Comparison of ENCODE assay signal across 1 cellular context in the genomic region with DNA sequence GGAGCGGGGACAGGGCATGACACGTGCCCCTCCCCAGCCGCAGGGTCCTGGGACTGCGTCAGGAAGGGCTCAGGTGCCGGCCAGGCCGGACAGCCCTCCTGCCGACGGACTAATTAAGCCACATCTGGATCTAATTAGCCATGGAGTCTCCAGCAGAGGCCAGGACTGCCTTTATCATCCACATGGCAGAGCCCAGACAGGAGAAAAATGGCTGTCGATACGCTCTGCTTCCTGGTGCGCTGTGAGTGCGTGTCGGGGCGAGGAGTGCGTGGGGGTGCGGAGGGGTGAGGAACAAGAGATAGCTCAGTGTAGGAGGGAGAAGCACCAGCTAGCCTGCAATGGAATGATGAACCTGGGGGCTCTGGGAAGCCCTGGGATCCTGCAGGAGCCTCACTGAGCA.
TF ChIP-seq lines count a peak whose summit lies in the region.

No MANE protein-coding gene starts in this region.

TF ChIP-seq in GM12878, 131 proteins besides CTCF, POLR2A, EP300 and RAD21 (continued from another document):
- TF ChIP-seq FOXM1 (IDR thresholded peaks at IDR 0.05; ENCODE audit: low read depth, low read length) = no peak
- no peak for TF ChIP-seq ZZZ3 (IDR thresholded peaks at IDR 0.05; ENCODE audit: control insufficient read depth, insufficient read length, low read depth)
- TF ChIP-seq, protein P1, sequence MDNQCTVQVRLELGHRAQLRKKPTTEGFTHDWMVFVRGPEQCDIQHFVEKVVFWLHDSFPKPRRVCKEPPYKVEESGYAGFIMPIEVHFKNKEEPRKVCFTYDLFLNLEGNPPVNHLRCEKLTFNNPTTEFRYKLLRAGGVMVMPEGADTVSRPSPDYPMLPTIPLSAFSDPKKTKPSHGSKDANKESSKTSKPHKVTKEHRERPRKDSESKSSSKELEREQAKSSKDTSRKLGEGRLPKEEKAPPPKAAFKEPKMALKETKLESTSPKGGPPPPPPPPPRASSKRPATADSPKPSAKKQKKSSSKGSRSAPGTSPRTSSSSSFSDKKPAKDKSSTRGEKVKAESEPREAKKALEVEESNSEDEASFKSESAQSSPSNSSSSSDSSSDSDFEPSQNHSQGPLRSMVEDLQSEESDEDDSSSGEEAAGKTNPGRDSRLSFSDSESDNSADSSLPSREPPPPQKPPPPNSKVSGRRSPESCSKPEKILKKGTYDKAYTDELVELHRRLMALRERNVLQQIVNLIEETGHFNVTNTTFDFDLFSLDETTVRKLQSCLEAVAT (IDR thresholded peaks at IDR 0.05) = no peak
- no peak for TF ChIP-seq POLR2AphosphoS5 (IDR thresholded peaks at IDR 0.05; ENCODE audit: low read length)
- TF ChIP-seq KDM1A (IDR thresholded peaks at IDR 0.05; ENCODE audit: borderline replicate concordance) = no peak
- TF ChIP-seq, protein P2, sequence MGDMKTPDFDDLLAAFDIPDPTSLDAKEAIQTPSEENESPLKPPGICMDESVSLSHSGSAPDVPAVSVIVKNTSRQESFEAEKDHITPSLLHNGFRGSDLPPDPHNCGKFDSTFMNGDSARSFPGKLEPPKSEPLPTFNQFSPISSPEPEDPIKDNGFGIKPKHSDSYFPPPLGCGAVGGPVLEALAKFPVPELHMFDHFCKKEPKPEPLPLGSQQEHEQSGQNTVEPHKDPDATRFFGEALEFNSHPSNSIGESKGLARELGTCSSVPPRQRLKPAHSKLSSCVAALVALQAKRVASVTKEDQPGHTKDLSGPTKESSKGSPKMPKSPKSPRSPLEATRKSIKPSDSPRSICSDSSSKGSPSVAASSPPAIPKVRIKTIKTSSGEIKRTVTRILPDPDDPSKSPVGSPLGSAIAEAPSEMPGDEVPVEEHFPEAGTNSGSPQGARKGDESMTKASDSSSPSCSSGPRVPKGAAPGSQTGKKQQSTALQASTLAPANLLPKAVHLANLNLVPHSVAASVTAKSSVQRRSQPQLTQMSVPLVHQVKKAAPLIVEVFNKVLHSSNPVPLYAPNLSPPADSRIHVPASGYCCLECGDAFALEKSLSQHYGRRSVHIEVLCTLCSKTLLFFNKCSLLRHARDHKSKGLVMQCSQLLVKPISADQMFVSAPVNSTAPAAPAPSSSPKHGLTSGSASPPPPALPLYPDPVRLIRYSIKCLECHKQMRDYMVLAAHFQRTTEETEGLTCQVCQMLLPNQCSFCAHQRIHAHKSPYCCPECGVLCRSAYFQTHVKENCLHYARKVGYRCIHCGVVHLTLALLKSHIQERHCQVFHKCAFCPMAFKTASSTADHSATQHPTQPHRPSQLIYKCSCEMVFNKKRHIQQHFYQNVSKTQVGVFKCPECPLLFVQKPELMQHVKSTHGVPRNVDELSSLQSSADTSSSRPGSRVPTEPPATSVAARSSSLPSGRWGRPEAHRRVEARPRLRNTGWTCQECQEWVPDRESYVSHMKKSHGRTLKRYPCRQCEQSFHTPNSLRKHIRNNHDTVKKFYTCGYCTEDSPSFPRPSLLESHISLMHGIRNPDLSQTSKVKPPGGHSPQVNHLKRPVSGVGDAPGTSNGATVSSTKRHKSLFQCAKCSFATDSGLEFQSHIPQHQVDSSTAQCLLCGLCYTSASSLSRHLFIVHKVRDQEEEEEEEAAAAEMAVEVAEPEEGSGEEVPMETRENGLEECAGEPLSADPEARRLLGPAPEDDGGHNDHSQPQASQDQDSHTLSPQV (IDR thresholded peaks at IDR 0.05) = 0 out of 2 replicates have a peak, but pooled peaks have one; percentile 49
- TF ChIP-seq IRF4 (IDR thresholded peaks at IDR 0.05; ENCODE audit: low read depth, low read length) = no peak
TF ChIP-seq in GM12878: peak in this region for 1.
